In the genomic region with DNA sequence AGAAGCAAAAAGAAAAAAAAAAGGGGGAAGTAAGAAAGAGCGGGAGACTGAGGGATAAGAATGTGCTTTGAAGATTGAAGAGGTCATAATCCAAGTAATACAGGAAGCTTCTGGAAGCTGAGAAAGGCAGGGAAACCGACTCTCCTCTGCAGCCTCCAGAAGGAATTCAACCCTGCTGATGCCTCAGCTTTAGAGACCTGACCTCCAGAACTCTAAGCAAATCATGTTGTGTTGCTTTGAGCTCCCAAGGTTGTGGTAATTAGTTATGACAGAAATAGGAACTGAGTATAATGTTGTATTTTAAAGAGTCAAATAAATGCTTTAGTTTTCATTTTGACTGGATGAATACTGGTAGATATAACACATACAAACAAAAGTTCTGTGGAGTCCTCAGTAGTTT, we compare ENCODE assay signal across 14 cellular contexts.
"Had no signal": no experiment of that assay in that cellular context is flagged by ENCODE, and none has a peak within 500 bp of the region (broad histone marks: within the 10 kb centered on the region; RNA-seq: fewer than 3 reads in every experiment).

No MANE protein-coding gene starts in this region.

- H3K36me3 ChIP-seq: adrenal gland, gastrocnemius medialis, thoracic aorta, WERI-Rb-1 had no signal

- DNase-seq: activated CD4-positive, alpha-beta T cell treated with anti-CD3 and anti-CD28 coated beads, Interleukin-2, amount 50 U/mL, for 48 hours; activated CD8-positive, alpha-beta memory T cell treated with anti-CD3 and anti-CD28 coated beads, Interleukin-2, amount 10 ng/mL, durations not matched to agents 7 days and 5 days; activated naive CD4-positive, alpha-beta T cell treated with anti-CD3 and anti-CD28 coated beads, Interleukin-2, amount 50 U/mL, for 16 hours; activated T-cell treated with anti-CD3 and anti-CD28 coated beads, Interleukin-2, amount 50 U/mL, for 24 hours; adrenal gland; central memory CD4-positive, alpha-beta T cell; cortex of kidney; effector CD4-positive, alpha-beta T cell; gastrocnemius medialis; naive thymus-derived CD4-positive, alpha-beta T cell; WERI-Rb-1 had no signal

- H3K4me3 ChIP-seq: adrenal gland, gastrocnemius medialis, thoracic aorta had no signal

- H3K27ac Mint-ChIP-seq: activated CD8-positive, alpha-beta memory T cell treated with anti-CD3 and anti-CD28 coated beads, Interleukin-2, amount 10 ng/mL, durations not matched to agents 7 days and 5 days; activated T-cell treated with anti-CD3 and anti-CD28 coated beads, Interleukin-2, amount 50 U/mL, for 24 hours; naive thymus-derived CD4-positive, alpha-beta T cell; stimulated activated effector memory CD8-positive, alpha-beta T cell treated with anti-CD3 and anti-CD28 coated beads, Interleukin-12 subunit alpha, Interleukin-12 subunit beta, amount 100 ng/mL, for 72 hours had no signal

- H3K4me1 ChIP-seq: adrenal gland, gastrocnemius medialis, parathyroid adenoma had no signal

- H3K27ac ChIP-seq: adrenal gland, gastrocnemius medialis, parathyroid adenoma, thoracic aorta, WERI-Rb-1 had no signal

- H2AFZ ChIP-seq: parathyroid adenoma had no signal

- H3K9ac ChIP-seq: parathyroid adenoma had no signal

- ATAC-seq: activated CD8-positive, alpha-beta memory T cell treated with anti-CD3 and anti-CD28 coated beads, Interleukin-2, amount 10 ng/mL, durations not matched to agents 7 days and 5 days; gastrocnemius medialis; naive thymus-derived CD4-positive, alpha-beta T cell; stimulated activated effector memory CD8-positive, alpha-beta T cell treated with anti-CD3 and anti-CD28 coated beads, Interleukin-12 subunit alpha, Interleukin-12 subunit beta, amount 100 ng/mL, for 72 hours had no signal

- H3K27me3 ChIP-seq: adrenal gland, gastrocnemius medialis had no signal

- H3K36me3 Mint-ChIP-seq: activated CD8-positive, alpha-beta memory T cell treated with anti-CD3 and anti-CD28 coated beads, Interleukin-2, amount 10 ng/mL, durations not matched to agents 7 days and 5 days; naive thymus-derived CD4-positive, alpha-beta T cell; stimulated activated effector memory CD8-positive, alpha-beta T cell treated with anti-CD3 and anti-CD28 coated beads, Interleukin-12 subunit alpha, Interleukin-12 subunit beta, amount 100 ng/mL, for 72 hours had no signal

- H3K9me3 ChIP-seq: adrenal gland, gastrocnemius medialis, thoracic aorta had no signal

- H3K79me2 ChIP-seq: parathyroid adenoma had no signal
